In the genomic region with DNA sequence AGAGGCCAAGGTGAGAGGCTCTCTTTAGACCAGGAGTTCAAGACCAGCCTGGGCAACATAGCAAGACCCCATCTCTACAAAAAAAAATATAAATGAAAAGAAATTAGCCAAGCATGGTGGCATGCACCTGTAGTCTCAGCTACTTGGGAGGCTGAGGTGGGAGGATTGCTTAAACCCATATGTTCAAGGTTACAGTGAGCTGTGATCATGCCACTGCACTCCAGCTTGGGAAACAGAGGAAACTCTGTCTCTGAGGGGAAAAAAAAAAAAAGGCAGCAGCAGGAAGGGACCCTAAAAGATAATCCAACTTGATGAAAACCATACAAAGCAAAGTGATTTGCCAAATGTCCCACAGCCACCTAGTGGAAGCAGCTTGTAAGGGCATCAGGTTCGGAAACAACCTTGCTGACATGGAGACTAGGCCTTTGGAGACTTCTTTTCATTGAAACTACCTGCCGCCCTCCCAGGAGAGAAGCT, we compare ENCODE assay signal across 1 cellular context.
TF ChIP-seq lines count a peak whose summit lies in the region.

No MANE protein-coding gene starts in this region.

TF ChIP-seq in WTC11, 78 proteins besides CTCF, POLR2A, EP300 and RAD21 (continued from another document):
- TF ChIP-seq, protein P1, sequence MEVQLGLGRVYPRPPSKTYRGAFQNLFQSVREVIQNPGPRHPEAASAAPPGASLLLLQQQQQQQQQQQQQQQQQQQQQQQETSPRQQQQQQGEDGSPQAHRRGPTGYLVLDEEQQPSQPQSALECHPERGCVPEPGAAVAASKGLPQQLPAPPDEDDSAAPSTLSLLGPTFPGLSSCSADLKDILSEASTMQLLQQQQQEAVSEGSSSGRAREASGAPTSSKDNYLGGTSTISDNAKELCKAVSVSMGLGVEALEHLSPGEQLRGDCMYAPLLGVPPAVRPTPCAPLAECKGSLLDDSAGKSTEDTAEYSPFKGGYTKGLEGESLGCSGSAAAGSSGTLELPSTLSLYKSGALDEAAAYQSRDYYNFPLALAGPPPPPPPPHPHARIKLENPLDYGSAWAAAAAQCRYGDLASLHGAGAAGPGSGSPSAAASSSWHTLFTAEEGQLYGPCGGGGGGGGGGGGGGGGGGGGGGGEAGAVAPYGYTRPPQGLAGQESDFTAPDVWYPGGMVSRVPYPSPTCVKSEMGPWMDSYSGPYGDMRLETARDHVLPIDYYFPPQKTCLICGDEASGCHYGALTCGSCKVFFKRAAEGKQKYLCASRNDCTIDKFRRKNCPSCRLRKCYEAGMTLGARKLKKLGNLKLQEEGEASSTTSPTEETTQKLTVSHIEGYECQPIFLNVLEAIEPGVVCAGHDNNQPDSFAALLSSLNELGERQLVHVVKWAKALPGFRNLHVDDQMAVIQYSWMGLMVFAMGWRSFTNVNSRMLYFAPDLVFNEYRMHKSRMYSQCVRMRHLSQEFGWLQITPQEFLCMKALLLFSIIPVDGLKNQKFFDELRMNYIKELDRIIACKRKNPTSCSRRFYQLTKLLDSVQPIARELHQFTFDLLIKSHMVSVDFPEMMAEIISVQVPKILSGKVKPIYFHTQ (CRISPR knock-in tag; IDR thresholded peaks at IDR 0.05), result no peak
- TF ChIP-seq ZNF423 (CRISPR knock-in tag; IDR thresholded peaks at IDR 0.05) (no peak), ZNF396 (CRISPR knock-in tag; IDR thresholded peaks at IDR 0.05; ENCODE audit: borderline replicate concordance) (no peak)
